Comparison of ENCODE assay signal across 8 cellular contexts in genomic region chr3:195892355-195893120, GRCh38. TPM values are rescaled to one million over a fixed set of nuclear protein-coding genes. Genes with fewer than 3 reads are reported as not detected.
DNase-seq lines count a peak whose midpoint lies in the region; ATAC-seq and TF ChIP-seq lines count a peak whose summit lies in the region.

No MANE protein-coding gene starts in this region.

- H3K4me1 Mint-ChIP-seq in activated CD8-positive, alpha-beta T cell treated with anti-CD3 and anti-CD28 coated beads, Interleukin-2, amount 10 ng/mL, durations not matched to agents 7 days and 5 days (ENCODE audit: low read depth): peaks cover 37% of the 10 kb centered on the region

- CTCF ChIA-PET in activated CD8-positive, alpha-beta T cell treated with anti-CD3 and anti-CD28 coated beads, Interleukin-2, amount 10 ng/mL, durations not matched to agents 7 days and 5 days (lab: Charles Lee): interaction anchor here (0.9 to 6.4 kb wide), 4 partner anchors 21 to 42 kb away, joined by 3 to 144 read pairs (median 4); no protein-coding TSS in a partner anchor

- peaks cover 15% of the 10 kb centered on the region for H3K27me3 ChIP-seq in mucosa of stomach (ENCODE audit: control insufficient read depth, insufficient read depth, low read length)
- H3K27me3 ChIP-seq in uterus: no peaks in the 10 kb centered on the region

- H3K4me3 Mint-ChIP-seq in activated CD8-positive, alpha-beta T cell treated with anti-CD3 and anti-CD28 coated beads, Interleukin-2, amount 10 ng/mL, durations not matched to agents 7 days and 5 days: no peak overlapping the region

- peak overlapping the region; percentile 53 for H3K9ac ChIP-seq in mucosa of stomach (ENCODE audit: low read length)

- intact Hi-C loops in uterus (cut with DNase I; ENCODE audit: low total_unique reads): no loop called here

- DNase-seq in NCI-H1417 (lab: John Stamatoyannopoulos, UW) (peak in 2 of 3 experiments; percentile 61 to 84), NCI-H1417 treated with DMSO at 0.1 percent for 48 hours (lab: John Stamatoyannopoulos, UW) (no peak), epithelial cell of esophagus (ENCODE audit: low read depth) (peak; percentile 52), uterus (peak; percentile 62 to 68), DMS153 (lab: John Stamatoyannopoulos, UW) (no peak)
- no peak for DNase-seq in activated CD4-positive, alpha-beta T cell treated with anti-CD3 and anti-CD28 coated beads for 4 hours
- no peak for DNase-seq in activated CD8-positive, alpha-beta T cell treated with anti-CD3 and anti-CD28 coated beads, Interleukin-2, amount 10 ng/mL, durations not matched to agents 7 days and 5 days

- H3K9me3 Mint-ChIP-seq in activated CD8-positive, alpha-beta T cell treated with anti-CD3 and anti-CD28 coated beads, Interleukin-2, amount 10 ng/mL, durations not matched to agents 7 days and 5 days (ENCODE audit: insufficient read depth): no peaks in the 10 kb centered on the region

- no peak for ATAC-seq in activated CD8-positive, alpha-beta T cell treated with anti-CD3 and anti-CD28 coated beads, Interleukin-2, amount 10 ng/mL, durations not matched to agents 7 days and 5 days

- TF ChIP-seq POLR2A in uterus (IDR thresholded peaks at IDR 0.05): no peak

- peak overlapping the region; percentile 52 to 60 for H3K27ac ChIP-seq in uterus

- H3K4me3 ChIP-seq in epithelial cell of esophagus (ENCODE audit: low read length) (no peak overlapping the region), mucosa of stomach (ENCODE audit: low read length) (no peak overlapping the region), uterus (no peak overlapping the region)

- H3K36me3 ChIP-seq in mucosa of stomach (ENCODE audit: control insufficient read depth, insufficient read depth, low read length) (no peaks in the 10 kb centered on the region), uterus (no peaks in the 10 kb centered on the region)

- H3K36me3 Mint-ChIP-seq in activated CD8-positive, alpha-beta T cell treated with anti-CD3 and anti-CD28 coated beads, Interleukin-2, amount 10 ng/mL, durations not matched to agents 7 days and 5 days (ENCODE audit: low read depth): peaks cover 13% of the 10 kb centered on the region

- H3K4me1 ChIP-seq in mucosa of stomach (ENCODE audit: control insufficient read depth, insufficient read depth, low read length) (peaks cover 40% of the 10 kb centered on the region), uterus (peaks cover 0 to 23% of the 10 kb centered on the region in 2 donors)

- TF ChIP-seq CTCF in epithelial cell of esophagus (IDR thresholded peaks at IDR 0.05; ENCODE audit: insufficient read depth, low read depth, low read length, missing control alignments): no peak
- TF ChIP-seq CTCF in uterus (IDR thresholded peaks at IDR 0.05): no peak

- H3K9me3 ChIP-seq in mucosa of stomach (ENCODE audit: control insufficient read depth, low read length): no peaks in the 10 kb centered on the region
- no peaks in the 10 kb centered on the region for H3K9me3 ChIP-seq in uterus

- no peak overlapping the region for H3K27ac Mint-ChIP-seq in activated CD8-positive, alpha-beta T cell treated with anti-CD3 and anti-CD28 coated beads, Interleukin-2, amount 10 ng/mL, durations not matched to agents 7 days and 5 days

- no peaks in the 10 kb centered on the region for H3K27me3 Mint-ChIP-seq in activated CD8-positive, alpha-beta T cell treated with anti-CD3 and anti-CD28 coated beads, Interleukin-2, amount 10 ng/mL, durations not matched to agents 7 days and 5 days (ENCODE audit: low read depth)

- POLR2A ChIA-PET in activated CD8-positive, alpha-beta T cell treated with anti-CD3 and anti-CD28 coated beads, Interleukin-2, amount 10 ng/mL, durations not matched to agents 7 days and 5 days (lab: Charles Lee): interaction anchor here (1.2 to 5.5 kb wide), 2 partner anchors 15 kb away, joined by 6 to 160 read pairs; partner anchors contain the start of gene TNK2

RNA-seq across cellular contexts. Expression of gene TNK2, which starts 15.8 kb away (rescaled TPM):
- total RNA-seq in uterus: 10 to 100 TPM in 3 of 4 donors, 1 to 10 TPM in 1; 6.1 to 81.2 (median 24.4) TPM
- total RNA-seq in activated CD8-positive, alpha-beta T cell treated with anti-CD3 and anti-CD28 coated beads, Interleukin-2, amount 10 ng/mL, durations not matched to agents 7 days and 5 days: 100 to 1,000 TPM; 110 to 127 TPM

Comparison
In these comparisons a context has a peak if more than half of its experiments do, and no peak if none do; other contexts are left out.
1. DNase-seq: peak in NCI-H1417 (2 of 3), epithelial cell of esophagus (single experiment) and uterus (2 of 2); none in NCI-H1417 treated with DMSO at 0.1 percent for 48 hours (single experiment), activated CD4-positive, alpha-beta T cell treated with anti-CD3 and anti-CD28 coated beads for 4 hours (0 of 2), DMS153 (single experiment) and activated CD8-positive, alpha-beta T cell treated with anti-CD3 and anti-CD28 coated beads, Interleukin-2, amount 10 ng/mL, durations not matched to agents 7 days and 5 days (single experiment).